9 cellular contexts compared by ENCODE assay signal in genomic region chr15:56249080-56249479, GRCh38. TPM values are rescaled to one million over a fixed set of nuclear protein-coding genes. Genes with fewer than 3 reads are reported as not detected.
DNase-seq lines count a peak whose midpoint lies in the region; ATAC-seq, FAIRE-seq and TF ChIP-seq lines count a peak whose summit lies in the region.
"Had no signal": no experiment of that assay in that cellular context is flagged by ENCODE, and none has a peak within 500 bp of the region (broad histone marks: within the 10 kb centered on the region; RNA-seq: fewer than 3 reads in every experiment).

No MANE protein-coding gene starts in this region.

- H3K4me1 Mint-ChIP-seq in CD8-positive, alpha-beta T cell (ENCODE audit: low read depth), result peaks cover 23% of the 10 kb centered on the region

- H3K27ac Mint-ChIP-seq in CD8-positive, alpha-beta T cell, result no peak overlapping the region

- CTCF ChIA-PET in CD8-positive, alpha-beta T cell (lab: Charles Lee), result no interaction called here

- peaks cover 7% of the 10 kb centered on the region for H3K27me3 Mint-ChIP-seq in CD8-positive, alpha-beta T cell (ENCODE audit: low read depth)

- H3F3A ChIP-seq in SU-DHL-6 (ENCODE audit: insufficient read depth), result peaks cover 13% of the 10 kb centered on the region

- no peak for ATAC-seq in GM21576 (IDR thresholded peaks at IDR 0.05; ENCODE audit: unreplicated experiment)
- no peak for ATAC-seq in CD8-positive, alpha-beta T cell

- H3K9me2 ChIP-seq in SU-DHL-6 (replicated peaks; ENCODE audit: insufficient read depth, low read length), result no peaks in the 10 kb centered on the region

- H3K27me3 ChIP-seq in SU-DHL-6 (ENCODE audit: low read length), result no peaks in the 10 kb centered on the region
- H3K27me3 ChIP-seq in CD8-positive, alpha-beta T cell (ENCODE audit: insufficient read depth, low read length), result no peaks in the 10 kb centered on the region
- H3K27me3 ChIP-seq: spleen had no signal

- no peak for FAIRE-seq in kidney (lab: Jason Lieb, UNC)

- H3K27ac ChIP-seq in SU-DHL-6 (ENCODE audit: low read depth, low read length) (no peak overlapping the region), kidney (ENCODE audit: low read depth in 2 of 2, low read length in 2 of 2) (no peak overlapping the region)
- no peak overlapping the region for H3K27ac ChIP-seq in CD8-positive, alpha-beta T cell (ENCODE audit: low read depth, low read length)
- H3K27ac ChIP-seq: spleen had no signal

- no peak overlapping the region for H2AFZ ChIP-seq in SU-DHL-6 (ENCODE audit: low read depth, low read length, severe bottlenecking)

- peaks cover 2% of the 10 kb centered on the region for H3K79me2 ChIP-seq in SU-DHL-6 (ENCODE audit: insufficient read depth, low read length)

- TF ChIP-seq CTCF in SU-DHL-6 (IDR thresholded peaks at IDR 0.05; ENCODE audit: insufficient read depth, low read length, poor library complexity, severe bottlenecking), result peak; percentile 10
- peak; percentile 28 for TF ChIP-seq CTCF in kidney (IDR thresholded peaks at IDR 0.05; ENCODE audit: borderline replicate concordance, extremely low read depth, insufficient read depth)
- no peak for TF ChIP-seq CTCF in CD8-positive, alpha-beta T cell (IDR thresholded peaks at IDR 0.05)

- no peaks in the 10 kb centered on the region for H4K20me1 ChIP-seq in SU-DHL-6 (ENCODE audit: low read depth, low read length)

- intact Hi-C loops in kidney (cut with DNase I), result no loop called here
- intact Hi-C loops in CD8-positive, alpha-beta T cell (cut with DNase I, micrococcal nuclease), result loop anchor here (5.0 to 10.0 kb wide), 9 partner anchors 37 to 1456 kb away; partner anchors contain the start of genes POLR2M (in 1 of the 2) and RSL24D1 (in 1 of the 2)

- no peak overlapping the region for H3K4me3 ChIP-seq in SU-DHL-6 (ENCODE audit: insufficient read depth, low read length, poor library complexity, severe bottlenecking)
- H3K4me3 ChIP-seq in kidney (ENCODE audit: low read length in 2 of 2), result no peak overlapping the region
- no peak overlapping the region for H3K4me3 ChIP-seq in CD8-positive, alpha-beta T cell (ENCODE audit: low read depth, low read length)
- H3K4me3 ChIP-seq: spleen had no signal

- no peak overlapping the region for H3K4me3 Mint-ChIP-seq in CD8-positive, alpha-beta T cell

- no peak overlapping the region for H3K9ac ChIP-seq in SU-DHL-6 (ENCODE audit: low read length)
- no peak overlapping the region for H3K9ac ChIP-seq in kidney (ENCODE audit: low read length in 2 of 2)

- peak; percentile 54 for DNase-seq in DMS53 (lab: John Stamatoyannopoulos, UW)
- peak; percentile 44 for DNase-seq in KBM-7
- no peak for DNase-seq in kidney
- no peak for DNase-seq in hippocampal formation (lab: John Stamatoyannopoulos, UW)
- DNase-seq in superior temporal gyrus (ENCODE audit: extremely low spot score), result no peak
- no peak for DNase-seq in CD8-positive, alpha-beta T cell
- DNase-seq: spleen had no signal

- peaks cover 1% of the 10 kb centered on the region for H3K36me3 Mint-ChIP-seq in CD8-positive, alpha-beta T cell

- H3K9me3 ChIP-seq in SU-DHL-6 (ENCODE audit: insufficient read depth, low read length) (no peaks in the 10 kb centered on the region), kidney (ENCODE audit: control insufficient read depth in 1 of 2, low read length in 2 of 2) (no peaks in the 10 kb centered on the region)
- H3K9me3 ChIP-seq in CD8-positive, alpha-beta T cell (ENCODE audit: low read length), result no peaks in the 10 kb centered on the region
- H3K9me3 ChIP-seq: spleen had no signal

- no peaks in the 10 kb centered on the region for H3K9me3 Mint-ChIP-seq in CD8-positive, alpha-beta T cell

- POLR2A ChIA-PET in CD8-positive, alpha-beta T cell (lab: Charles Lee), result no interaction called here

- H3K4me1 ChIP-seq in kidney (ENCODE audit: control insufficient read depth in 1 of 2, insufficient read depth in 1 of 2, low read depth in 1 of 2, low read length in 2 of 2), result peaks cover 10 to 14% of the 10 kb centered on the region in 2 donors
- H3K4me1 ChIP-seq in CD8-positive, alpha-beta T cell (ENCODE audit: insufficient read depth, low read length), result peaks cover 15% of the 10 kb centered on the region

- no peak overlapping the region for H3K4me2 ChIP-seq in SU-DHL-6 (ENCODE audit: low read depth, low read length, poor library complexity, severe bottlenecking)

- H3K36me3 ChIP-seq in SU-DHL-6 (ENCODE audit: low read length) (no peaks in the 10 kb centered on the region), kidney (ENCODE audit: control insufficient read depth in 1 of 2, insufficient read depth in 2 of 2, low read length in 2 of 2) (no peaks in the 10 kb centered on the region)
- H3K36me3 ChIP-seq in CD8-positive, alpha-beta T cell (ENCODE audit: insufficient read depth, low read length), result no peaks in the 10 kb centered on the region
- H3K36me3 ChIP-seq: spleen had no signal

- in situ Hi-C loops in KBM-7 (cut with MboI; ENCODE audit: low pct_unique_long_range_greater_than_20kb, low sequenced_read_pairs), result no loop called here

RNA-seq across cellular contexts. Expression of gene RFX7, which starts 5.4 kb away (rescaled TPM):
- total RNA-seq in kidney, result 15.2 TPM
- 1.6 TPM for polyA plus RNA-seq in kidney (ENCODE audit: insufficient read depth, low read depth, low replicate concordance)
- total RNA-seq in CD8-positive, alpha-beta T cell, result 10 to 100 TPM; 21.3 to 23.1 TPM

Comparison
In these comparisons a context has a peak if more than half of its experiments do, and no peak if none do; other contexts are left out.
1. DNase-seq: peak in DMS53 (single experiment) and KBM-7 (single experiment); none in kidney (single experiment), hippocampal formation (0 of 2), superior temporal gyrus (single experiment) and CD8-positive, alpha-beta T cell (0 of 7).